In the genomic region with DNA sequence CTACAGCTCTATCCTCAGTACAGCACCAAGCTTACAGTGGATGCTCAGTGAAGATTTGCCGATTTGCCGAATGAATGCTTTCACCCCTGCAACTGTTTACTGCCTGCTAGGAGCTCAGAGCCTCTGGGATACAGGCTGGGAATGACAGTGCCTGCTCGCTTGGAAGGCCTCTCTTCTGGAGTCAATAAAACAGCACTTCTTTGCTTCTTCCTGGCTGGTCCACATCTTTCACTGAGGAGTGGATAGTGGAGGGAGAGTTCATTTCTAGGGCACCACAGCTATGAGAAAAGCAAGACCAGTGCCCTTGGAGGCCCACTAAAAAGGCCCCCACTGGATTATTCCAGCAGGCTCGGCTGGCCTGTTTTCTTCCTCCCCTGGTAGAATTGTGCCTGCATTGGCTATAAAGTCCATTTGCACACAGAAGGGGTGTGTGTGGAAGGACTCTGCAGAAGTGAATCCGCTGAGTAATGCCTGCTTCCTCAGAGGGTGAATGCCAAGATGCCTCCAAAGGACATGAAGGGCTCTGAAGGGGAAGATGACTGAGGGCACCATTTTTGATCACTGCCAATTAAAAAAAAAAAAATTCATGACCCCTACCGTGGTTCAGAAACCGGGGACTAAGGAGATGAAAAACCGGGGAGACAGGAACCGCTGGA, we compare ENCODE assay signal across 17 cellular contexts. TPM values are rescaled to one million over a fixed set of nuclear protein-coding genes. Genes with fewer than 3 reads are reported as not detected.
DNase-seq lines count a peak whose midpoint lies in the region; ATAC-seq, FAIRE-seq and TF ChIP-seq lines count a peak whose summit lies in the region.
"Had no signal": no experiment of that assay in that cellular context is flagged by ENCODE, and none has a peak within 500 bp of the region (broad histone marks: within the 10 kb centered on the region; RNA-seq: fewer than 3 reads in every experiment).

No MANE protein-coding gene starts in this region.

- no peak overlapping the region for H3K27ac Mint-ChIP-seq in effector memory CD8-positive, alpha-beta T cell

- peak overlapping the region in 1 of 4 experiments; percentile 28; a peak in 2 of 7 replicates for H3K9ac ChIP-seq in H1 (replicated peaks in 1 of 4; ENCODE audit: extremely low read depth in 1 of 4, low read depth in 3 of 4, low read length in 3 of 4)

- no peak for ATAC-seq in effector memory CD8-positive, alpha-beta T cell (replicated peaks)
- ATAC-seq in stimulated activated naive CD8-positive, alpha-beta T cell treated with anti-CD3 and anti-CD28 coated beads, Interleukin-15, Interleukin-2, amounts not matched to agents 100 U/mL and 50 U/mL, for 24 hours: no peak
- ATAC-seq: body of pancreas, gastroesophageal sphincter, GM12878 had no signal

- peak overlapping the region; percentile 76 for H2BK120ac ChIP-seq in H1 (replicated peaks; ENCODE audit: low read depth, low read length)

- H3K27me3 ChIP-seq in H1 (replicated peaks in 1 of 4; ENCODE audit: control insufficient read depth in 3 of 4, extremely low read depth in 1 of 4, insufficient read depth in 3 of 4, low read length in 3 of 4) (peaks cover 0 to 7% (median 2%) of the 10 kb centered on the region in 4 experiments; a peak in 3 of 7 replicates), neutrophil (no peaks in the 10 kb centered on the region)
- H3K27me3 ChIP-seq: body of pancreas, gastroesophageal sphincter had no signal

- H4K20me1 ChIP-seq in H1 (replicated peaks in 1 of 2; ENCODE audit: control insufficient read depth in 1 of 2, insufficient read depth in 2 of 2, low read length in 2 of 2): peaks cover 3 to 5% of the 10 kb centered on the region in 2 experiments

- H3K4me1 ChIP-seq in H1 (replicated peaks in 1 of 4; ENCODE audit: control insufficient read depth in 3 of 4, insufficient read depth in 4 of 4, low read length in 3 of 4): peaks cover 8 to 18% (median 13%) of the 10 kb centered on the region in 4 experiments
- peaks cover 13 to 18% of the 10 kb centered on the region in 2 experiments for H3K4me1 ChIP-seq in neutrophil (ENCODE audit: control insufficient read depth in 1 of 2, insufficient read depth in 1 of 2, low read depth in 1 of 2, low read length in 1 of 2)

- H3K9me3 Mint-ChIP-seq in effector memory CD8-positive, alpha-beta T cell: no peaks in the 10 kb centered on the region

- H3K4me1 Mint-ChIP-seq in effector memory CD8-positive, alpha-beta T cell (ENCODE audit: low read depth in 2 of 2): peaks cover 6% of the 10 kb centered on the region in 2 donors

- no peak overlapping the region for H4K8ac ChIP-seq in H1 (ENCODE audit: extremely low read depth, insufficient read depth, low read length)

- TF ChIP-seq RAD21 in H1 (IDR thresholded peaks at IDR 0.05 in 1 of 2, conservative IDR thresholded peaks at IDR 0.05 in 1 of 2; ENCODE audit: low read depth in 2 of 2, low read length in 2 of 2): no peak

- H3K4me3 Mint-ChIP-seq in effector memory CD8-positive, alpha-beta T cell: no peak overlapping the region

- TF ChIP-seq EP300 in H1 (IDR thresholded peaks at IDR 0.05; ENCODE audit: borderline replicate concordance in 1 of 2, low read depth in 2 of 2, low read length in 2 of 2): no peak

- peak overlapping the region; percentile 60 for H3K18ac ChIP-seq in H1 (ENCODE audit: extremely low read depth, low read length)

- H2AFZ ChIP-seq in H1 (ENCODE audit: low read length): no peak overlapping the region

- peak overlapping the region; percentile 96 for H2BK12ac ChIP-seq in H1 (ENCODE audit: low read depth, low read length)

- no peak overlapping the region for H3K23ac ChIP-seq in H1 (ENCODE audit: insufficient read length)

- H4K91ac ChIP-seq in H1 (replicated peaks; ENCODE audit: insufficient read length, low read length): peak overlapping the region; percentile 84

- H3K56ac ChIP-seq in H1 (replicated peaks; ENCODE audit: insufficient read length, low read depth, low read length): no peak overlapping the region

- H3K9me3 ChIP-seq in H1 (ENCODE audit: insufficient read depth in 2 of 2, low read depth in 1 of 2, low read length in 1 of 2): no peaks in the 10 kb centered on the region
- no peaks in the 10 kb centered on the region for H3K9me3 ChIP-seq in neutrophil
- H3K9me3 ChIP-seq: body of pancreas, gastroesophageal sphincter had no signal

- H3K23me2 ChIP-seq in H1 (ENCODE audit: low read depth, low read length): peaks cover 5% of the 10 kb centered on the region

- H2BK15ac ChIP-seq in H1 (ENCODE audit: low read length): 0 out of 2 replicates have a peak overlapping the region, but pooled peaks have one; percentile 81

- peak overlapping the region; percentile 5 to 85; a peak in 3 of 4 replicates for H3K4me2 ChIP-seq in H1 (ENCODE audit: insufficient read depth in 1 of 2, low read depth in 2 of 2, low read length in 2 of 2)

- peak overlapping the region; percentile 88; the same call in 1 of the 2 replicates for H2BK5ac ChIP-seq in H1 (ENCODE audit: low read depth, low read length)

- 55% methylated on average over 9 of the region's 9 CpGs; no CpG with 5 or more reads in 1 of the 2 experiments for WGBS in H1 (ENCODE audit: extremely low coverage in 1 of 2, insufficient coverage in 1 of 2, insufficient read length in 1 of 2, insufficient replicate concordance in 2 of 2, low coverage in 1 of 2, low lambda C conversion rate in 2 of 2, missing lambda C conversion rate in 1 of 2), 2 experiments

- POLR2A ChIA-PET in H1 (lab: Charles Lee; ENCODE audit: partially characterized antibody): interaction anchor here (0.6 to 1.3 kb wide), 4 partner anchors 24 to 41 kb away, joined by 3 to 5 read pairs (median 3); no protein-coding TSS in a partner anchor

- H4K5ac ChIP-seq in H1 (ENCODE audit: insufficient read length, low read depth, low read length): peak overlapping the region; percentile 1

- H2BK20ac ChIP-seq in H1 (ENCODE audit: low read length): peak overlapping the region; percentile 99

- peak overlapping the region; percentile 58 for H3K4ac ChIP-seq in H1 (replicated peaks; ENCODE audit: insufficient read length, low read depth, low read length)

- peaks cover 7 to 9% of the 10 kb centered on the region in 2 experiments for H3K79me2 ChIP-seq in H1 (ENCODE audit: control insufficient read depth in 1 of 2, insufficient read depth in 2 of 2, low read length in 2 of 2)

- H3K36me3 Mint-ChIP-seq in effector memory CD8-positive, alpha-beta T cell (ENCODE audit: insufficient read depth): peaks cover 16% of the 10 kb centered on the region

- H3K27ac ChIP-seq in H1 (ENCODE audit: low read depth, low read length): no peak overlapping the region
- peak overlapping the region; percentile 46 for H3K27ac ChIP-seq in neutrophil
- H3K27ac ChIP-seq: body of pancreas, gastroesophageal sphincter had no signal

- H3K36me3 ChIP-seq in H1 (ENCODE audit: control insufficient read depth in 2 of 4, insufficient read depth in 4 of 4, low read length in 3 of 4) (no peaks in the 10 kb centered on the region), neutrophil (no peaks in the 10 kb centered on the region)
- H3K36me3 ChIP-seq: gastroesophageal sphincter had no signal

- CTCF ChIA-PET in H1 (lab: Charles Lee; ENCODE audit: partially characterized antibody): interaction anchor here (0.6 to 1.8 kb wide), 11 partner anchors 8 to 69 kb away, joined by 3 to 8 read pairs (median 4); no protein-coding TSS in a partner anchor

- DNase-seq in GDM1 (lab: John Stamatoyannopoulos, UW) (peak; percentile 42), NOMO-1 treated with DMSO at 0.1 percent for 48 hours (lab: John Stamatoyannopoulos, UW; ENCODE audit: unreplicated experiment) (peak; percentile 88), H1 (ENCODE audit: low read depth in 1 of 2, low spot score in 2 of 2) (no peak), NCI-H2171 (lab: John Stamatoyannopoulos, UW) (no peak), cerebellar cortex (ENCODE audit: low spot score) (no peak)
- DNase-seq in effector memory CD8-positive, alpha-beta T cell: no peak
- no peak for DNase-seq in stimulated activated naive CD8-positive, alpha-beta T cell treated with anti-CD3 and anti-CD28 coated beads, Interleukin-15, Interleukin-2, amounts not matched to agents 100 U/mL and 50 U/mL, for 24 hours
- DNase-seq: activated gamma-delta T cell treated with Interleukin-2 at 50 U/mL for 16 hours, body of pancreas, KG1, NCI-H1694 treated with DMSO at 0.1 percent for 48 hours, NCI-H69, Right ventricle myocardium superior had no signal

- no peak for FAIRE-seq in H1 (lab: Jason Lieb, UNC)
- FAIRE-seq: GM12878, islet of Langerhans had no signal

- TF ChIP-seq CTCF in H1 (IDR thresholded peaks at IDR 0.05; ENCODE audit: control extremely low read depth in 1 of 3, insufficient read depth in 1 of 3, low read depth in 1 of 3, low read length in 3 of 3): no peak
- no peak for TF ChIP-seq CTCF in neutrophil (IDR thresholded peaks at IDR 0.05)

- no peak overlapping the region for H2AK5ac ChIP-seq in H1 (ENCODE audit: low read depth, low read length)

- H3K14ac ChIP-seq in H1 (ENCODE audit: insufficient read length): no peak overlapping the region

- peaks cover 5 to 13% of the 10 kb centered on the region in 2 donors for H3K27me3 Mint-ChIP-seq in effector memory CD8-positive, alpha-beta T cell

- H3K4me3 ChIP-seq in H1 (ENCODE audit: extremely low read depth in 1 of 4, insufficient read depth in 2 of 4, low read depth in 3 of 4, low read length in 4 of 4) (peak overlapping the region in 2 of 4 experiments; percentile 2 to 36; a peak in 1 of 8 replicates), neutrophil (ENCODE audit: low read depth in 1 of 2, low read length in 1 of 2) (no peak overlapping the region)
- H3K4me3 ChIP-seq: body of pancreas, gastroesophageal sphincter, GM12878 had no signal

- 0 out of 3 replicates have a peak, but pooled peaks of 1 of the 2 experiments have one; percentile 23 for TF ChIP-seq POLR2A in H1 (IDR thresholded peaks at IDR 0.05; ENCODE audit: control extremely low read depth in 1 of 2, low read depth in 2 of 2, low read length in 2 of 2)

- H3K79me1 ChIP-seq in H1 (ENCODE audit: low read depth, low read length): 0 out of 2 replicates have a peak, but pooled peaks cover 6% of the 10 kb centered on the region

TF ChIP-seq in H1, 55 proteins besides CTCF, POLR2A, EP300 and RAD21:
- TF ChIP-seq JUND (IDR thresholded peaks at IDR 0.05; ENCODE audit: low read length) (no peak), BRCA1 (IDR thresholded peaks at IDR 0.05; ENCODE audit: low read depth, low read length) (no peak)

RNA-seq across cellular contexts. Expression of gene USP7, which starts 3.2 kb away (rescaled TPM):
- total RNA-seq in H1 (2021; fragmentation: NEBNext Ultra II Directional; extraction: Animal tissue kit (Norgen Biotek cat#: 25700)): 208 and 211 TPM in 2 replicates
- 21.3 and 22.8 TPM in 2 replicates for polyA plus RNA-seq in H1 (2011; rRNA removed)
- 30.9 TPM for polyA plus RNA-seq in H1 (2011; cell fraction: cytosol; rRNA removed)
- polyA plus RNA-seq in H1 (2011; cell fraction: nucleus; rRNA removed): 117 TPM
- 91.3 to 141 TPM (median 111 TPM) in 4 replicates for polyA plus RNA-seq in H1 (2012, experiment 1 of 2)
- 7.7 TPM for polyA plus RNA-seq in H1 (2012, experiment 2 of 2)
- polyA plus RNA-seq in H1 (2013, experiment 1 of 2): 77.1 TPM
- 78.8 TPM for polyA plus RNA-seq in H1 (2013, experiment 2 of 2)
- polyA minus RNA-seq in H1 (2011; rRNA and poly(A)+ RNA removed): 157 and 170 TPM in 2 replicates
- polyA minus RNA-seq in H1 (2011; cell fraction: cytosol; rRNA and poly(A)+ RNA removed): 41.6 TPM
- polyA minus RNA-seq in H1 (2011; cell fraction: nucleus; rRNA and poly(A)+ RNA removed): 170 TPM

Comparison
In these comparisons a context has a peak if more than half of its experiments do, and no peak if none do; other contexts are left out.
1. DNase-seq: peak in GDM1 (single experiment) and NOMO-1 treated with DMSO at 0.1 percent for 48 hours (single experiment); none in H1 (0 of 2), effector memory CD8-positive, alpha-beta T cell (0 of 3), NCI-H2171 (single experiment), cerebellar cortex (single experiment) and stimulated activated naive CD8-positive, alpha-beta T cell treated with anti-CD3 and anti-CD28 coated beads, Interleukin-15, Interleukin-2, amounts not matched to agents 100 U/mL and 50 U/mL, for 24 hours (single experiment).